In the genomic region with DNA sequence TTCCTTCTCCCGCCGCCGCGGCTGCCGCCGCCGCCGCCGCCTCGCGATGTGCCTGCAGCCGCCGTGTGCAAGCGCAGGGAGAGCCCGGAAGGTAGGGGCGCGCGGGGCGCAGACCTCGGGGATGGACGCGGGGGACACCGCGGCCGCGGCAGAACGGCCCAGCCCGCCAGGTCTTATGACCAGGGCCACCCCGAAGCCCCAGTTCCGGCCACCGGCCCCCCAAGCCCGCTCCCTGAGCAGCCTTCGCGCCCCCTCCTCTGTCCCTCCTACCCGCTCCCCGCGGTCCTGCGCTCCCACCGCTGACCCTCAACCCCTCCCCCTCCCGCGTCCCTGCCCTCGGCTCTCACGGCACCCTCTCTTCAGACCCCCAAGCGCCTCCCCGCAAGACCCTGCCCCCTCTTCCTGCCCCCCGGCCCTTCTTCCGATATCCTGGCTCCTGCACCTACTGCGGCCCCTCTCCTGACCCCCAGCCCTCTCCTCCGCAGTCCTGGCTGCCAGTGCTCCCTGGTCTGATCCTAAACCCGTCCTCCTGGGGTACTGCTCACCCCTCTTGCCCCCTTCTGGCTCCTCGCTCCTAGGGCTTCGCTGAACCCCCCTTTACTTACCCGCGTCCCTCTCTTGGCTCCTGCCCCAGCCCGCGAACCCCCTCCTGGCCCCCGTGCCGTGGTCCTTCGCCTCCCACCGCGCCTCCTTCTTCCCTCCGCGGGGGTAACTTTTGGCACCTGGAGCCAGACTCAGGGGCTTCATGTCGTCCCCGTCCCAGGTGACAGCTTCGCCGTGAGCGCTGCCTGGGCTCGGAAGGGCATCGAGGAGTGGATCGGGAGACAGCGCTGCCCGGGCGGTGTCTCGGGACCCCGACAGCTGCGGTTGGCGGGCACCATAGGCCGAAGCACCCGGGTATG, we compare ENCODE assay signal across 8 cellular contexts. TPM values are rescaled to one million over a fixed set of nuclear protein-coding genes. Genes with fewer than 3 reads are reported as not detected.
A peak's percentile ranks its signal among the peaks of the same experiment; 100 is the strongest.
DNase-seq lines count a peak whose midpoint lies in the region; ATAC-seq, FAIRE-seq and TF ChIP-seq lines count a peak whose summit lies in the region.

No MANE protein-coding gene starts in this region.

- H3K79me2 ChIP-seq in MM.1S (ENCODE audit: low read length), result no peaks in the 10 kb centered on the region
- H3K79me2 ChIP-seq in astrocyte (ENCODE audit: insufficient read depth, low read length), result no peaks in the 10 kb centered on the region

- peaks cover 9% of the 10 kb centered on the region for H3K36me3 Mint-ChIP-seq in astrocyte (ENCODE audit: low read depth, unreplicated experiment)

- intact Hi-C loops in stomach (cut with DNase I; ENCODE audit: low total_unique reads), result no loop called here

- H3K4me1 ChIP-seq in MM.1S (ENCODE audit: low read length) (no peaks in the 10 kb centered on the region), astrocyte (ENCODE audit: insufficient read depth, low read length) (no peaks in the 10 kb centered on the region), liver (ENCODE audit: control insufficient read depth in 4 of 4, insufficient read depth in 4 of 4, low read length in 3 of 4) (peaks cover 0 to 8% (median 8%) of the 10 kb centered on the region in 4 donors), stomach (peaks cover 5 to 45% (median 30%) of the 10 kb centered on the region in 4 donors)

- H3K27ac Mint-ChIP-seq in astrocyte (ENCODE audit: unreplicated experiment), result no peak overlapping the region

- H3K4me3 Mint-ChIP-seq in astrocyte (ENCODE audit: unreplicated experiment), result peak overlapping the region; percentile 78

- peaks cover 9% of the 10 kb centered on the region for H3K4me1 Mint-ChIP-seq in astrocyte (ENCODE audit: low read depth, unreplicated experiment)

- H3K9me2 ChIP-seq in MM.1S (replicated peaks; ENCODE audit: insufficient read depth, low read length), result no peaks in the 10 kb centered on the region

- peaks cover 32% of the 10 kb centered on the region for H3K27me3 ChIP-seq in MM.1S (replicated peaks; ENCODE audit: insufficient read depth, low read length)
- peaks cover 28% of the 10 kb centered on the region for H3K27me3 ChIP-seq in astrocyte (ENCODE audit: insufficient read depth, low read length)
- no peaks in the 10 kb centered on the region for H3K27me3 ChIP-seq in liver (ENCODE audit: control insufficient read depth in 4 of 4, insufficient read depth in 4 of 4, low read length in 3 of 4)
- H3K27me3 ChIP-seq in stomach, result peaks cover 0 to 24% (median 13%) of the 10 kb centered on the region in 3 donors

- peak overlapping the region; percentile 21; the same call in 1 of the 2 replicates for H3K9ac ChIP-seq in MM.1S (ENCODE audit: low read length)
- peak overlapping the region; percentile 48 for H3K9ac ChIP-seq in astrocyte (ENCODE audit: low read length)
- no peak overlapping the region for H3K9ac ChIP-seq in liver (ENCODE audit: low read depth in 1 of 2, low read length in 2 of 2)

- TF ChIP-seq CTCF in MM.1S (IDR thresholded peaks at IDR 0.05; ENCODE audit: low read length) (no peak), astrocyte (IDR thresholded peaks at IDR 0.05; ENCODE audit: insufficient read depth, low read depth, low read length) (no peak), liver (IDR thresholded peaks at IDR 0.05; ENCODE audit: low read depth, low read length, missing input control) (no peak), stomach (IDR thresholded peaks at IDR 0.05) (no peak)

- no peak for TF ChIP-seq POLR2A in stomach (IDR thresholded peaks at IDR 0.05)

- no peaks in the 10 kb centered on the region for H3K36me3 ChIP-seq in MM.1S (replicated peaks; ENCODE audit: insufficient read depth, low read length)
- no peaks in the 10 kb centered on the region for H3K36me3 ChIP-seq in astrocyte (ENCODE audit: insufficient read depth, low read length)
- H3K36me3 ChIP-seq in liver (ENCODE audit: control insufficient read depth in 4 of 4, insufficient read depth in 3 of 4, low read depth in 1 of 4, low read length in 3 of 4), result no peaks in the 10 kb centered on the region
- no peaks in the 10 kb centered on the region for H3K36me3 ChIP-seq in stomach

- peak; percentile 38 for ATAC-seq in GM21737 (IDR thresholded peaks at IDR 0.05; ENCODE audit: unreplicated experiment)

- TF ChIP-seq EP300 in stomach (IDR thresholded peaks at IDR 0.05), result no peak

- 26% methylated on average over 80 of the region's 80 CpGs for WGBS in liver
- WGBS in stomach, 5 donors, result 9 to 16% (median 12%) methylated on average over 52 to 80 of the region's 80 CpGs

- no peak for FAIRE-seq in astrocyte (lab: Jason Lieb, UNC)

- no peak for TF ChIP-seq RAD21 in liver (IDR thresholded peaks at IDR 0.05)

- no peaks in the 10 kb centered on the region for H3F3A ChIP-seq in MM.1S (ENCODE audit: insufficient read depth, low read length)

- H3K27me3 Mint-ChIP-seq in astrocyte (ENCODE audit: low read depth, unreplicated experiment), result peaks cover 66% of the 10 kb centered on the region

- H3K9me3 ChIP-seq in MM.1S (replicated peaks; ENCODE audit: insufficient read depth, low read length) (no peaks in the 10 kb centered on the region), astrocyte (ENCODE audit: insufficient read depth, low read depth, low read length) (no peaks in the 10 kb centered on the region), liver (ENCODE audit: control insufficient read depth in 4 of 4, low read length in 3 of 4) (no peaks in the 10 kb centered on the region), stomach (no peaks in the 10 kb centered on the region)

- 0 out of 2 replicates have a peak overlapping the region, but pooled peaks have one; percentile 35 for H2AFZ ChIP-seq in MM.1S (ENCODE audit: low read length)
- peak overlapping the region; percentile 47 for H2AFZ ChIP-seq in astrocyte (ENCODE audit: low read depth, low read length)

- H3K9me3 Mint-ChIP-seq in astrocyte (ENCODE audit: unreplicated experiment), result peaks cover 8% of the 10 kb centered on the region

- H3K4me2 ChIP-seq in MM.1S (ENCODE audit: low read depth, low read length), result peak overlapping the region; percentile 73; the same call in 1 of the 2 replicates
- peak overlapping the region; percentile 86 for H3K4me2 ChIP-seq in astrocyte (ENCODE audit: low read length)

- DNase-seq in MM.1S (no peak), astrocyte (ENCODE audit: low read depth) (no peak), stomach (peak; percentile 38), NCI-H2029 (lab: John Stamatoyannopoulos, UW) (no peak), DMS 273 (lab: John Stamatoyannopoulos, UW; ENCODE audit: unreplicated experiment) (no peak)

- H3K27ac ChIP-seq in MM.1S (ENCODE audit: low read length) (no peak overlapping the region), astrocyte (ENCODE audit: low read depth, low read length) (no peak overlapping the region), liver (ENCODE audit: low read depth in 1 of 2, low read length in 2 of 2) (no peak overlapping the region), stomach (peak overlapping the region; percentile 25 to 83 (median 64))

- H3K4me3 ChIP-seq in GM08714 (ENCODE audit: low read length) (peak overlapping the region; percentile 67; the same call in 1 of the 2 replicates), MM.1S (ENCODE audit: low read length) (peak overlapping the region; percentile 60), astrocyte (ENCODE audit: insufficient read depth, low read depth, low read length) (peak overlapping the region; percentile 52), liver (ENCODE audit: low read depth in 1 of 3, low read length in 3 of 3) (peak overlapping the region in 2 of 3 donors; percentile 52 to 81), stomach (peak overlapping the region; percentile 82 to 95 (median 83))

- H4K20me1 ChIP-seq in MM.1S (ENCODE audit: insufficient read depth, low read length) (no peaks in the 10 kb centered on the region), astrocyte (ENCODE audit: insufficient read depth, low read length) (no peaks in the 10 kb centered on the region)

TF ChIP-seq in liver, 16 proteins besides CTCF, POLR2A, EP300 and RAD21:
- TF ChIP-seq, protein P1, sequence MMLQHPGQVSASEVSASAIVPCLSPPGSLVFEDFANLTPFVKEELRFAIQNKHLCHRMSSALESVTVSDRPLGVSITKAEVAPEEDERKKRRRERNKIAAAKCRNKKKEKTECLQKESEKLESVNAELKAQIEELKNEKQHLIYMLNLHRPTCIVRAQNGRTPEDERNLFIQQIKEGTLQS (IDR thresholded peaks at IDR 0.05), result no peak
- no peak for TF ChIP-seq YY1 (IDR thresholded peaks at IDR 0.05)
- TF ChIP-seq, protein P2, sequence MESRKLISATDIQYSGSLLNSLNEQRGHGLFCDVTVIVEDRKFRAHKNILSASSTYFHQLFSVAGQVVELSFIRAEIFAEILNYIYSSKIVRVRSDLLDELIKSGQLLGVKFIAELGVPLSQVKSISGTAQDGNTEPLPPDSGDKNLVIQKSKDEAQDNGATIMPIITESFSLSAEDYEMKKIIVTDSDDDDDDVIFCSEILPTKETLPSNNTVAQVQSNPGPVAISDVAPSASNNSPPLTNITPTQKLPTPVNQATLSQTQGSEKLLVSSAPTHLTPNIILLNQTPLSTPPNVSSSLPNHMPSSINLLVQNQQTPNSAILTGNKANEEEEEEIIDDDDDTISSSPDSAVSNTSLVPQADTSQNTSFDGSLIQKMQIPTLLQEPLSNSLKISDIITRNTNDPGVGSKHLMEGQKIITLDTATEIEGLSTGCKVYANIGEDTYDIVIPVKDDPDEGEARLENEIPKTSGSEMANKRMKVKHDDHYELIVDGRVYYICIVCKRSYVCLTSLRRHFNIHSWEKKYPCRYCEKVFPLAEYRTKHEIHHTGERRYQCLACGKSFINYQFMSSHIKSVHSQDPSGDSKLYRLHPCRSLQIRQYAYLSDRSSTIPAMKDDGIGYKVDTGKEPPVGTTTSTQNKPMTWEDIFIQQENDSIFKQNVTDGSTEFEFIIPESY (IDR thresholded peaks at IDR 0.05), result no peak
- no peak for TF ChIP-seq GABPA (IDR thresholded peaks at IDR 0.05 in 1 of 2, conservative IDR thresholded peaks at IDR 0.05 in 1 of 2)

RNA-seq across cellular contexts. Expression of a gene that starts 0.7 kb away (rescaled TPM):
- total RNA-seq in astrocyte (9.1 and 9.8 TPM in 2 replicates), liver (1 to 10 TPM in 1 of 2 donors, under 1 TPM in 1; 0.28 to 3.5 TPM), stomach (100 to 1,000 TPM in 1 of 5 donors, 1 to 10 TPM in 4; 1.2 to 284 (median 6.4) TPM)
- polyA plus RNA-seq in liver (1 to 10 TPM in 1 of 2 donors, under 1 TPM in 1; 0.53 to 1.2 TPM), stomach (1 to 10 TPM in 2 of 3 donors, under 1 TPM in 1; 0.44 to 2.0 (median 1.5) TPM)

Comparison
In these comparisons a context has a peak if more than half of its experiments do, and no peak if none do; other contexts are left out.
1. H3K27ac ChIP-seq: peak in stomach (5 of 5); none in MM.1S (single experiment), astrocyte (single experiment) and liver (0 of 2).
2. H3K9ac ChIP-seq: peak in MM.1S (single experiment) and astrocyte (single experiment); none in liver (0 of 2).
3. Peak in every context shown above with its lines, with median percentiles within 50 percentile points of each other: H3K4me3 ChIP-seq.